ENCODE assay signal across 3 cellular contexts in the genomic region with DNA sequence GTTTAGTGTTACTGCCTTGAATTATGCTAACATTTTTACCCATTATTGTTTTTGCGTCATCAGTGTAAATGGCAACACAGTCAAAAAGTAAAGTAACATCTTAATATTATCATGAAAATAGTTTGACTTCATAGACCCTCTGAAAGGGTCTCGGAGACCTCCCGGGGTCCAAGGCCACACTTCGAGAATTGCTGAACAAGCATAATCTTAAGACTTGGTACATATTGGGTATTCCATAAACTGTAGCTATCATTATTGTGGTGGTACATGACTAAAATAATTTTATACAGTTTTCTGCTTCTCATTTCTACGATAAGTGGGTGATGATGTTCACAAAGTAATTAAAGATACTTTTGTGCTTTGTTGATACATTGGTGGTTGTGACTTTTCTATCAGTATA.
TF ChIP-seq lines count a peak whose summit lies in the region.

No MANE protein-coding gene starts in this region.

TF ChIP-seq in HepG2, 621 proteins besides CTCF, POLR2A, EP300 and RAD21:
- TF ChIP-seq ZNF883 (CRISPR knock-in tag; IDR thresholded peaks at IDR 0.05; ENCODE audit: not compliant biosample characterization) (no peak), MTA1 (CRISPR knock-in tag; IDR thresholded peaks at IDR 0.05; ENCODE audit: borderline replicate concordance) (no peak), MAFF (IDR thresholded peaks at IDR 0.05; ENCODE audit: low read depth, low read length) (peak; percentile 91), MAFK (conservative IDR thresholded peaks at IDR 0.05 in 1 of 2, IDR thresholded peaks at IDR 0.05 in 1 of 2; ENCODE audit: low read length in 2 of 2) (peak; percentile 94 to 96)

TF ChIP-seq in IMR-90, 13 proteins besides CTCF, POLR2A, EP300 and RAD21:
- TF ChIP-seq BHLHE40 (IDR thresholded peaks at IDR 0.05; ENCODE audit: low read depth, low read length) = no peak
- peak; percentile 94 for TF ChIP-seq MAFK (IDR thresholded peaks at IDR 0.05; ENCODE audit: low read depth, low read length)
- TF ChIP-seq CEBPB (IDR thresholded peaks at IDR 0.05; ENCODE audit: low read depth, low read length) = no peak
- TF ChIP-seq, protein P1, sequence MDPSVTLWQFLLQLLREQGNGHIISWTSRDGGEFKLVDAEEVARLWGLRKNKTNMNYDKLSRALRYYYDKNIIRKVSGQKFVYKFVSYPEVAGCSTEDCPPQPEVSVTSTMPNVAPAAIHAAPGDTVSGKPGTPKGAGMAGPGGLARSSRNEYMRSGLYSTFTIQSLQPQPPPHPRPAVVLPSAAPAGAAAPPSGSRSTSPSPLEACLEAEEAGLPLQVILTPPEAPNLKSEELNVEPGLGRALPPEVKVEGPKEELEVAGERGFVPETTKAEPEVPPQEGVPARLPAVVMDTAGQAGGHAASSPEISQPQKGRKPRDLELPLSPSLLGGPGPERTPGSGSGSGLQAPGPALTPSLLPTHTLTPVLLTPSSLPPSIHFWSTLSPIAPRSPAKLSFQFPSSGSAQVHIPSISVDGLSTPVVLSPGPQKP (IDR thresholded peaks at IDR 0.05; ENCODE audit: borderline replicate concordance, low read depth, low read length) = no peak
- TF ChIP-seq, protein P2, sequence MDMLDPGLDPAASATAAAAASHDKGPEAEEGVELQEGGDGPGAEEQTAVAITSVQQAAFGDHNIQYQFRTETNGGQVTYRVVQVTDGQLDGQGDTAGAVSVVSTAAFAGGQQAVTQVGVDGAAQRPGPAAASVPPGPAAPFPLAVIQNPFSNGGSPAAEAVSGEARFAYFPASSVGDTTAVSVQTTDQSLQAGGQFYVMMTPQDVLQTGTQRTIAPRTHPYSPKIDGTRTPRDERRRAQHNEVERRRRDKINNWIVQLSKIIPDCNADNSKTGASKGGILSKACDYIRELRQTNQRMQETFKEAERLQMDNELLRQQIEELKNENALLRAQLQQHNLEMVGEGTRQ (IDR thresholded peaks at IDR 0.05; ENCODE audit: low read depth, low read length) = no peak
TF ChIP-seq in IMR-90: peak in this region for 1.

TF ChIP-seq in H1, 55 proteins besides CTCF, POLR2A, EP300 and RAD21:
- TF ChIP-seq TCF12 (IDR thresholded peaks at IDR 0.05; ENCODE audit: low read depth, low read length) = no peak
- TF ChIP-seq MAFK (IDR thresholded peaks at IDR 0.05; ENCODE audit: low read depth, low read length) = peak; percentile 66; the same call in 1 of the 2 replicates
TF ChIP-seq in H1: peak in this region for 1.
